In the genomic region with DNA sequence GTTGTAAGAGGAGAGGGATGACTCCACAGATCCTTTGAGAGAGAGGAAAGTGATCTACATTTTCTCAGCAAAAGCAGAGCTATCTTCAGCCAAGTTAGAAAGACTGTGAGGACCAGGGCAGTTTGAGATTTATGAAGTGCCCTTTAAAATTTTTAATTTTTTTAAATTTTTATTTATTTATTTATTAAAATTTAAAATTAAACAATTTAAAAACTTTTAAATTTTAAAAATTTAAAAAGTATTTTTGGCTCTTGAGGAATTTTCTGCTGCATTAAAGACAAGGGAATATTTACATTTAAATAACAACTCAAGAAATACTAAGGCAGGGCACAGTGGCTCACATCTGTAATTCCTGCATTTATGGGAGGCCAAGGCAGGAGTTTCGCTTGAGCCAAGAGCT, we compare ENCODE assay signal across 33 cellular contexts. TPM values are rescaled to one million over a fixed set of nuclear protein-coding genes. Genes with fewer than 3 reads are reported as not detected.
A peak's percentile ranks its signal among the peaks of the same experiment; 100 is the strongest.
DNase-seq lines count a peak whose midpoint lies in the region; ATAC-seq, FAIRE-seq and TF ChIP-seq lines count a peak whose summit lies in the region.
"Had no signal": no experiment of that assay in that cellular context is flagged by ENCODE, and none has a peak within 500 bp of the region (broad histone marks: within the 10 kb centered on the region; RNA-seq: fewer than 3 reads in every experiment).

No MANE protein-coding gene starts in this region.

- CTCF ChIA-PET in WTC11 (lab: Charles Lee): no interaction called here

- H3K4me3 Mint-ChIP-seq in WTC11: no peak overlapping the region
- H3K4me3 Mint-ChIP-seq in nephron progenitor cell: no peak overlapping the region
- no peak overlapping the region for H3K4me3 Mint-ChIP-seq in progenitor cell of endocrine pancreas (ENCODE audit: low read depth)
- H3K4me3 Mint-ChIP-seq: B cell; CD14-positive monocyte; CD4-positive, alpha-beta memory T cell; CD4-positive, alpha-beta T cell; CD4-positive, CD25-positive, alpha-beta regulatory T cell; CD8-positive, alpha-beta memory T cell; CD8-positive, alpha-beta T cell had no signal

- H3K27me3 Mint-ChIP-seq in WTC11 (ENCODE audit: low read depth) (no peaks in the 10 kb centered on the region), nephron progenitor cell (ENCODE audit: low read depth, poor library complexity) (peaks cover 4% of the 10 kb centered on the region), progenitor cell of endocrine pancreas (no peaks in the 10 kb centered on the region)

- FAIRE-seq in frontal cortex (lab: Jason Lieb, UNC): peak; percentile 21
- FAIRE-seq: A549, D721Med had no signal

- H3K9me3 Mint-ChIP-seq in WTC11 (peaks cover 28% of the 10 kb centered on the region), nephron progenitor cell (peaks cover 13% of the 10 kb centered on the region), progenitor cell of endocrine pancreas (ENCODE audit: low read depth) (no peaks in the 10 kb centered on the region)
- H3K9me3 Mint-ChIP-seq: CD8-positive, alpha-beta T cell had no signal

- no peaks in the 10 kb centered on the region for H3K36me3 Mint-ChIP-seq in WTC11
- H3K36me3 Mint-ChIP-seq in nephron progenitor cell (ENCODE audit: low read depth): no peaks in the 10 kb centered on the region
- no peaks in the 10 kb centered on the region for H3K36me3 Mint-ChIP-seq in progenitor cell of endocrine pancreas (ENCODE audit: insufficient read depth)
- H3K36me3 Mint-ChIP-seq: CD14-positive monocyte; CD4-positive, alpha-beta memory T cell; CD4-positive, CD25-positive, alpha-beta regulatory T cell; CD8-positive, alpha-beta T cell had no signal

- ATAC-seq in WTC11: no peak
- ATAC-seq: A549; CD8-positive, alpha-beta T cell had no signal

- no peak for DNase-seq in WTC11 (ENCODE audit: low spot score)
- DNase-seq in frontal cortex (ENCODE audit: low spot score in 2 of 2): no peak
- no peak for DNase-seq in nephron progenitor cell
- no peak for DNase-seq in progenitor cell of endocrine pancreas (ENCODE audit: low spot score, unreplicated experiment)
- no peak for DNase-seq in NCI-H82 treated with DMSO at 0.1 percent for 48 hours (lab: John Stamatoyannopoulos, UW; ENCODE audit: unreplicated experiment)
- DNase-seq in iPS-NIHi7 (ENCODE audit: extremely low spot score): no peak
- no peak for DNase-seq in GF-D8 (lab: John Stamatoyannopoulos, UW)
- DNase-seq in SHP77 (lab: John Stamatoyannopoulos, UW): no peak
- DNase-seq: 8988T; ACHN; AML-193; BE2C; C1 segment of cervical spinal cord; Caco-2; Calu3; CD4-positive, alpha-beta memory T cell; CD4-positive, alpha-beta T cell; CD4-positive, CD25-positive, alpha-beta regulatory T cell; CD8-positive, alpha-beta memory T cell; CD8-positive, alpha-beta T cell; COR-L47; DMS 273 treated with DMSO at 0.1 percent for 48 hours; DMS153; DMS53; DMS79; DMS79 treated with DMSO at 0.1 percent for 48 hours; DND-41; EL had no signal

- H3K4me1 Mint-ChIP-seq in WTC11 (no peaks in the 10 kb centered on the region), nephron progenitor cell (no peaks in the 10 kb centered on the region), progenitor cell of endocrine pancreas (ENCODE audit: low read depth) (no peaks in the 10 kb centered on the region)
- H3K4me1 Mint-ChIP-seq: B cell; CD14-positive monocyte; CD4-positive, alpha-beta memory T cell; CD4-positive, CD25-positive, alpha-beta regulatory T cell; CD8-positive, alpha-beta memory T cell had no signal

- TF ChIP-seq CTCF in WTC11 (IDR thresholded peaks at IDR 0.05): no peak
- TF ChIP-seq CTCF in nephron progenitor cell (IDR thresholded peaks at IDR 0.05): no peak
- TF ChIP-seq CTCF in progenitor cell of endocrine pancreas (IDR thresholded peaks at IDR 0.05; ENCODE audit: unreplicated experiment): no peak

- peak overlapping the region; percentile 47; the same call in 1 of the 2 replicates for H3K27ac Mint-ChIP-seq in WTC11
- H3K27ac Mint-ChIP-seq in nephron progenitor cell: peak overlapping the region; percentile 30
- H3K27ac Mint-ChIP-seq in progenitor cell of endocrine pancreas: peak overlapping the region; percentile 26
- H3K27ac Mint-ChIP-seq: B cell; CD14-positive monocyte; CD4-positive, alpha-beta memory T cell; CD4-positive, alpha-beta T cell; CD8-positive, alpha-beta memory T cell; CD8-positive, alpha-beta T cell had no signal

- POLR2A ChIA-PET in WTC11 (lab: Charles Lee): no interaction called here

TF ChIP-seq in WTC11, 78 proteins besides CTCF, POLR2A, EP300 and RAD21:
- TF ChIP-seq HMGA2 (CRISPR knock-in tag; IDR thresholded peaks at IDR 0.05) (peak; percentile 92), FOXP4 (CRISPR knock-in tag; IDR thresholded peaks at IDR 0.05) (no peak)

RNA-seq across cellular contexts. Expression of gene OCLN, which starts 30.4 kb away (rescaled TPM):
- total RNA-seq in WTC11 (2021) (58.3 to 73.2 TPM (median 70.6 TPM) in 3 replicates), frontal cortex (3.7 TPM), progenitor cell of endocrine pancreas (131 and 143 TPM in 2 replicates)

RNA-seq across cellular contexts. Expression of gene MARVELD2, which starts 47.3 kb away (rescaled TPM):
- total RNA-seq in WTC11 (2021) (28.6 to 34.7 TPM (median 31.4 TPM) in 3 replicates), frontal cortex (0.41 TPM), progenitor cell of endocrine pancreas (67.0 and 71.6 TPM in 2 replicates)
- total RNA-seq: A172 had no signal

Comparison
In these comparisons a context has a peak if more than half of its experiments do, and no peak if none do; other contexts are left out.
1. RNA of gene OCLN, which starts 30.4 kb away (total RNA-seq): 131 to 143 TPM in progenitor cell of endocrine pancreas and 58.3 to 73.2 TPM in WTC11; 3.7 TPM in frontal cortex (single experiment); every median in the first group is over 10 times any median in the second.
2. RNA of gene MARVELD2, which starts 47.3 kb away (total RNA-seq): 67.0 to 71.6 TPM in progenitor cell of endocrine pancreas and 28.6 to 34.7 TPM in WTC11; 0.41 TPM in frontal cortex (single experiment); every median in the first group is over 10 times any median in the second.
3. Peak in every context shown above with its lines, with median percentiles within 50 percentile points of each other: H3K27ac Mint-ChIP-seq.